ENCODE assay signal across 8 cellular contexts in the genomic region with DNA sequence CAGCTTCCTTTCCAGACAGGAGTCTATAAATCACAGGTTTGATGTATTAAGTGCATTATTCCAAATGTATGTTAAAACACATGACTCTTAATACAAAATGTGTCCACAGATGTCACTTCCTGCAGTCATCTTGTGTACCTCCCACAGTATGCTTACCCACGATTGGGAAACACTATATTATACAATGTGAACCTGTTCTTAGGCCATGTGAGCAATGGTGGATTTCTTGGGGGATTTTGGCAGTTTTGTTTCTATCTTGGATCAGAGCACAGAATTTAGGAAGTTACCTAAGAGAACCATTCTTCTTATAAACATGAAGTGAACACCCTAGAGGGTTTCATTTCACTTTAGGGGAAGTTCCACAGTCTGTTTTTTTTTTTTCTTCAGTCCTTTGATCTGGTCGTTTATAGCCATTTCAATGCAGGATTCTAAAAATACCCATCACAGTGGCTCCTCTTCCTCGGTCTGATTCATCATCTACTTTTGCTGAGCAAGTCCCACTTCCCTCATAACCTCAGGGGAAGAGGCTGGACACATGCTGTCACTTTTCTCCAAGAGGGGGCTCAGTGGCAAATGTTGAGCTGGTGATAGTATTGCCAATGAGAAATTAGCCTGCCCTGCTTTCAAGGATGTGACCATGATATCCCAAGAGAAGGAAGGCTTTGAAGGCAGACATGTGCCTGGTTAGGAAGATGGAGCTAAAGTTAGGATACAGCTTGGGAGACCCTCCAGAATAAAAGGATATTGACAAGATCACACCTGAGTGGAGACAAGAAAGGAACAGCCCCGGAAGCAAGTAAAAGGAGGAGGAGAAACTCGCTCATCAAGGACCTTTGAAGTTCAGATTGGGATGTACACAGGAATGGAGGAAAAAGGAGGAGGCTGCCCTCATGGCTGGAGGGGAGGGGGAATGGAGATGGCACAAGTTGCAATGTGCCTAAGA. TPM values are rescaled to one million over a fixed set of nuclear protein-coding genes. Genes with fewer than 3 reads are reported as not detected.
DNase-seq lines count a peak whose midpoint lies in the region; ATAC-seq and TF ChIP-seq lines count a peak whose summit lies in the region.

No MANE protein-coding gene starts in this region.

- no CpG with 5 or more reads among the region's 5 CpGs for WGBS in neuronal stem cell (ENCODE audit: extremely low coverage in 2 of 2, insufficient read length in 2 of 2, insufficient replicate concordance in 1 of 2), 2 donors

- no peak overlapping the region for H3K4me2 ChIP-seq in neuronal stem cell (ENCODE audit: insufficient read depth, low read length, poor library complexity, severe bottlenecking)

- no peak overlapping the region for H3K27ac Mint-ChIP-seq in chondrocyte (ENCODE audit: unreplicated experiment)

- H3K9me3 Mint-ChIP-seq in chondrocyte (ENCODE audit: low read depth), result no peaks in the 10 kb centered on the region

- H3K4me1 Mint-ChIP-seq in chondrocyte (ENCODE audit: low read depth), result no peaks in the 10 kb centered on the region

- DNase-seq in GM10266 (ENCODE audit: extremely low spot score), result peak; percentile 59
- DNase-seq in HT1080 (ENCODE audit: low read depth), result peak; percentile 20
- no peak for DNase-seq in dorsolateral prefrontal cortex
- no peak for DNase-seq in chondrocyte (ENCODE audit: low spot score)
- DNase-seq in neuronal stem cell (ENCODE audit: low spot score), result no peak
- no peak for DNase-seq in ascending aorta (ENCODE audit: low spot score in 2 of 2)
- DNase-seq in ureter (ENCODE audit: low spot score), result no peak

- no peak overlapping the region for H2AFZ ChIP-seq in neuronal stem cell (ENCODE audit: low read length)

- peaks cover 37% of the 10 kb centered on the region for H3K27me3 Mint-ChIP-seq in chondrocyte (ENCODE audit: low read depth)

- no peak overlapping the region for H2BK15ac ChIP-seq in neuronal stem cell (ENCODE audit: low read length)

- H2BK5ac ChIP-seq in neuronal stem cell (ENCODE audit: low read length), result no peak overlapping the region

- H3K14ac ChIP-seq in neuronal stem cell (ENCODE audit: low read length), result no peak overlapping the region

- no peak overlapping the region for H3K23ac ChIP-seq in neuronal stem cell (ENCODE audit: low read depth, low read length, poor library complexity)

- H3K4me3 ChIP-seq in dorsolateral prefrontal cortex (no peak overlapping the region), neuronal stem cell (ENCODE audit: low read length in 2 of 2) (no peak overlapping the region), ascending aorta (no peak overlapping the region)

- peak; percentile 39 for ATAC-seq in GM21447 (IDR thresholded peaks at IDR 0.05; ENCODE audit: unreplicated experiment)

- H3K4me3 Mint-ChIP-seq in chondrocyte (ENCODE audit: unreplicated experiment), result no peak overlapping the region

- TF ChIP-seq CTCF in GM10266 (IDR thresholded peaks at IDR 0.05; ENCODE audit: control insufficient read depth, insufficient read depth, low read depth, missing control alignments) (no peak), dorsolateral prefrontal cortex (IDR thresholded peaks at IDR 0.05 in 54 of 56, conservative IDR thresholded peaks at IDR 0.05 in 2 of 56; ENCODE audit: low read depth in 1 of 56, partially characterized antibody in 56 of 56) (no peak), chondrocyte (IDR thresholded peaks at IDR 0.05) (no peak), ascending aorta (IDR thresholded peaks at IDR 0.05) (no peak)

- no peaks in the 10 kb centered on the region for H3K79me1 ChIP-seq in neuronal stem cell (ENCODE audit: low read depth, low read length)

- no peaks in the 10 kb centered on the region for H3K9me3 ChIP-seq in neuronal stem cell (replicated peaks in 1 of 2; ENCODE audit: control insufficient read depth in 2 of 2, insufficient read depth in 1 of 2, low read depth in 1 of 2, low read length in 2 of 2)
- H3K9me3 ChIP-seq in ascending aorta, result no peaks in the 10 kb centered on the region

- H3K36me3 Mint-ChIP-seq in chondrocyte (ENCODE audit: low read depth), result no peaks in the 10 kb centered on the region

- H2BK120ac ChIP-seq in neuronal stem cell (ENCODE audit: low read depth, low read length), result no peak overlapping the region

- H2AK5ac ChIP-seq in neuronal stem cell (ENCODE audit: low read depth, low read length), result no peak overlapping the region

- no peaks in the 10 kb centered on the region for H3K27me3 ChIP-seq in dorsolateral prefrontal cortex
- H3K27me3 ChIP-seq in neuronal stem cell (ENCODE audit: control insufficient read depth in 3 of 3, insufficient read depth in 3 of 3, low read depth in 1 of 3, low read length in 3 of 3), result peaks cover 0 to 20% (median 0%) of the 10 kb centered on the region in 3 experiments
- no peaks in the 10 kb centered on the region for H3K27me3 ChIP-seq in ascending aorta

- no peak overlapping the region for H3K18ac ChIP-seq in neuronal stem cell (ENCODE audit: low read length)

- H3K36me3 ChIP-seq in neuronal stem cell (replicated peaks in 1 of 2; ENCODE audit: control insufficient read depth in 2 of 2, insufficient read depth in 2 of 2, low read length in 2 of 2), result no peaks in the 10 kb centered on the region
- H3K36me3 ChIP-seq in ascending aorta, result no peaks in the 10 kb centered on the region

- H3K4me1 ChIP-seq in neuronal stem cell (ENCODE audit: control insufficient read depth in 2 of 2, insufficient read depth in 1 of 2, low read depth in 1 of 2, low read length in 2 of 2), result peaks cover 0 to 4% of the 10 kb centered on the region in 2 donors
- no peaks in the 10 kb centered on the region for H3K4me1 ChIP-seq in ascending aorta

- intact Hi-C loops in dorsolateral prefrontal cortex (cut with DNase I), result no loop called here
- intact Hi-C loops in ascending aorta (cut with DNase I), result no loop called here

- H2BK12ac ChIP-seq in neuronal stem cell (ENCODE audit: low read length), result no peak overlapping the region

- H3K27ac ChIP-seq in dorsolateral prefrontal cortex (peak overlapping the region in 36 of 59 donors; percentile 3 to 85 (median 44)), neuronal stem cell (replicated peaks; ENCODE audit: low read length) (no peak overlapping the region), ascending aorta (no peak overlapping the region)

- H4K91ac ChIP-seq in neuronal stem cell (ENCODE audit: low read depth, low read length, poor library complexity), result no peak overlapping the region

- no peak overlapping the region for H3K9ac ChIP-seq in neuronal stem cell (ENCODE audit: low read depth, low read length, poor library complexity)

- no peak overlapping the region for H3K4ac ChIP-seq in neuronal stem cell (ENCODE audit: low read length)

- H4K8ac ChIP-seq in neuronal stem cell (ENCODE audit: low read depth, low read length), result no peak overlapping the region

RNA-seq across cellular contexts. Expression of a gene that starts 22.6 kb away (rescaled TPM):
- total RNA-seq in HT1080 (2014; rRNA removed; shearing (Covaris generic)), result not detected in 2 replicates
- polyA plus RNA-seq in HT1080 (2015; cell fraction: cytosol; rRNA removed), result 0.06 TPM in 1 of 2 replicates, not detected in the other
- not detected in 2 replicates for polyA plus RNA-seq in HT1080 (2015; cell fraction: nucleus; rRNA removed)
- 10 to 100 TPM in 3 of 120 experiments, 1 to 10 TPM in 116, under 1 TPM in 1; 0.60 to 11.5 (median 3.4) TPM for total RNA-seq in dorsolateral prefrontal cortex
- 0.15 TPM in 1 of 3 replicates, not detected in the others for total RNA-seq in chondrocyte
- 0.01 TPM for polyA plus RNA-seq in neuronal stem cell (2013, experiment 1 of 2)
- 0.04 TPM for polyA plus RNA-seq in neuronal stem cell (2013, experiment 2 of 2)
- total RNA-seq in ascending aorta, result 1.5 TPM
- 3.7 TPM for total RNA-seq in ureter

Comparison
In these comparisons a context has a peak if more than half of its experiments do, and no peak if none do; other contexts are left out.
1. DNase-seq: peak in GM10266 (single experiment) and HT1080 (single experiment); none in dorsolateral prefrontal cortex (0 of 10), chondrocyte (single experiment), neuronal stem cell (single experiment), ascending aorta (0 of 2) and ureter (single experiment).
2. H3K27ac ChIP-seq: peak in dorsolateral prefrontal cortex (36 of 59); none in neuronal stem cell (single experiment) and ascending aorta (0 of 2).